8 cellular contexts compared by ENCODE assay signal in genomic region chr12:96434107-96434506, GRCh38. TPM values are rescaled to one million over a fixed set of nuclear protein-coding genes. Genes with fewer than 3 reads are reported as not detected.
DNase-seq lines count a peak whose midpoint lies in the region; ATAC-seq and TF ChIP-seq lines count a peak whose summit lies in the region.

No MANE protein-coding gene starts in this region.

- H3K27me3 ChIP-seq in brain microvascular endothelial cell (replicated peaks), result no peaks in the 10 kb centered on the region
- H3K27me3 ChIP-seq in sigmoid colon, result no peaks in the 10 kb centered on the region

- no peaks in the 10 kb centered on the region for H3K4me1 ChIP-seq in sigmoid colon

- H3K36me3 Mint-ChIP-seq in T-helper 17 cell (ENCODE audit: low read depth), result no peaks in the 10 kb centered on the region

- no peak for TF ChIP-seq EP300 in sigmoid colon (IDR thresholded peaks at IDR 0.05)

- peaks cover 18% of the 10 kb centered on the region for H3K4me1 Mint-ChIP-seq in T-helper 17 cell

- DNase-seq in GM12864 (ENCODE audit: low read depth), result peak; percentile 64
- peak; percentile 15 to 59 (median 38) for DNase-seq in T-helper 17 cell
- DNase-seq in brain microvascular endothelial cell, result peak; percentile 97
- peak; percentile 15 to 67 for DNase-seq in stimulated activated CD4-positive, alpha-beta T cell treated with anti-CD3 and anti-CD28 coated beads, Interleukin-4, amount 100 ng/mL, for 4 hours
- DNase-seq in sigmoid colon, result no peak
- DNase-seq in substantia nigra (lab: John Stamatoyannopoulos, UW), result no peak
- no peak for DNase-seq in NCI-H345 treated with DMSO at 0.1 percent for 48 hours (lab: John Stamatoyannopoulos, UW; ENCODE audit: unreplicated experiment)

- no peak for TF ChIP-seq CTCF in GM12864 (IDR thresholded peaks at IDR 0.05; ENCODE audit: low read depth, low read length, missing control alignments)
- TF ChIP-seq CTCF in brain microvascular endothelial cell (IDR thresholded peaks at IDR 0.05; ENCODE audit: low read depth, low read length, missing control alignments), result no peak
- TF ChIP-seq CTCF in sigmoid colon (IDR thresholded peaks at IDR 0.05), result no peak

- WGBS in sigmoid colon, 2 donors, result 39 to 54% methylated on average over 6 of the region's 6 CpGs

- peak; percentile 73 for ATAC-seq in HG02981 (IDR thresholded peaks at IDR 0.05; ENCODE audit: unreplicated experiment)
- peak; percentile 99 for ATAC-seq in T-helper 17 cell

- TF ChIP-seq POLR2A in sigmoid colon (IDR thresholded peaks at IDR 0.05), result no peak

- no peaks in the 10 kb centered on the region for H3K36me3 ChIP-seq in brain microvascular endothelial cell (replicated peaks)
- no peaks in the 10 kb centered on the region for H3K36me3 ChIP-seq in sigmoid colon

- H3K27ac ChIP-seq in brain microvascular endothelial cell, result peak overlapping the region; percentile 90
- no peak overlapping the region for H3K27ac ChIP-seq in sigmoid colon
- no peak overlapping the region for H3K27ac ChIP-seq in substantia nigra (ENCODE audit: low read depth, low read length, poor library complexity, severe bottlenecking)

- H3K9me3 ChIP-seq in T-helper 17 cell (ENCODE audit: control insufficient read depth, low read length, poor library complexity, severe bottlenecking) (no peaks in the 10 kb centered on the region), sigmoid colon (no peaks in the 10 kb centered on the region)

- intact Hi-C loops in sigmoid colon (cut with DNase I), result no loop called here

- no peaks in the 10 kb centered on the region for H3K27me3 Mint-ChIP-seq in T-helper 17 cell

- H3K4me3 Mint-ChIP-seq in T-helper 17 cell, result peak overlapping the region; percentile 39

- H3K4me3 ChIP-seq in GM12864 (ENCODE audit: low read depth, low read length) (no peak overlapping the region), brain microvascular endothelial cell (ENCODE audit: low read depth, low read length) (no peak overlapping the region), sigmoid colon (no peak overlapping the region)

- peak overlapping the region; percentile 74 for H3K27ac Mint-ChIP-seq in T-helper 17 cell

- in situ Hi-C loops in brain microvascular endothelial cell (cut with HindIII; ENCODE audit: low pct_ligation_motif_present, low sequenced_read_pairs), result no loop called here

RNA-seq across cellular contexts. Expression of gene CDK17, which starts 33.9 kb away (rescaled TPM):
- 100 to 1,000 TPM; 123 to 131 TPM for total RNA-seq in T-helper 17 cell
- total RNA-seq in sigmoid colon, result 100 to 1,000 TPM in 1 of 4 donors, 10 to 100 TPM in 3; 63.2 to 117 (median 82.0) TPM
- 1 to 10 TPM; 4.6 to 9.6 (median 9.4) TPM for polyA plus RNA-seq in sigmoid colon

RNA-seq across cellular contexts. Expression of gene CFAP54, which starts 55.3 kb away (rescaled TPM):
- total RNA-seq in T-helper 17 cell (1 to 10 TPM; 1.2 to 1.3 TPM), sigmoid colon (10 to 100 TPM in 1 of 4 donors, 1 to 10 TPM in 3; 1.1 to 10.5 (median 4.1) TPM)
- polyA plus RNA-seq in sigmoid colon, result under 1 TPM in 1 of 3 donors, not detected in 2; 0.07 TPM

Comparison
In these comparisons a context has a peak if more than half of its experiments do, and no peak if none do; other contexts are left out.
1. DNase-seq: peak in GM12864 (single experiment), T-helper 17 cell (3 of 3), brain microvascular endothelial cell (single experiment) and stimulated activated CD4-positive, alpha-beta T cell treated with anti-CD3 and anti-CD28 coated beads, Interleukin-4, amount 100 ng/mL, for 4 hours (2 of 2); none in sigmoid colon (single experiment), substantia nigra (0 of 49) and NCI-H345 treated with DMSO at 0.1 percent for 48 hours (single experiment).